Comparison of ENCODE assay signal across 36 cellular contexts in the genomic region with DNA sequence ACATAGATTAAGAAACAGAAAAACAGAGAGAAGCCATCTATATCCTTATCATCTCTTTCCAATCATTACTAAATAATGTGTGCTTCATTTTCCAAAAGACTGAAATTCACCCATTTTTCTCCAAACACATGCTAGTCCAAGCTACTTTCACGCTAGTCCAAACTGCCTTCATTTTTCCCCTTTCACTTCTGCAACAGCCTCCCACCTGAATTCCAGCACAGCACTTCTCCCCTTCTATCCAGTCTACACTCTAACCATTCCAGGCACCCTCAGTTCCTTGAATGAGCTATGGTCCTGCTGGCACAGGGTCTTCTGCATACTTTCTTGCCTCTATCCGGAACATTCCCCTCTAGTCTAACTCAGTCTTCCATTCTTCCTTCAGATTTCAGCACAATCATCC.
"Had no signal": no experiment of that assay in that cellular context is flagged by ENCODE, and none has a peak within 500 bp of the region (broad histone marks: within the 10 kb centered on the region; RNA-seq: fewer than 3 reads in every experiment).

No MANE protein-coding gene starts in this region.

- DNase-seq: Kasumi-1, MG63, MM.1S, MV-4-11, NCI-H1048, NCI-H1092, NCI-H1092 treated with DMSO at 0.1 percent for 48 hours, NCI-H1105, NCI-H1105 treated with DMSO at 0.1 percent for 48 hours, NCI-H1417, NCI-H1417 treated with DMSO at 0.1 percent for 48 hours, NCI-H1436, NCI-H1436 treated with DMSO at 0.1 percent for 48 hours, NCI-H146, NCI-H1694, NCI-H1694 treated with DMSO at 0.1 percent for 48 hours, NCI-H187, NCI-H187 treated with DMSO at 0.1 percent for 48 hours, NCI-H1930, NCI-H2029, NCI-H2029 treated with DMSO at 0.1 percent for 48 hours, NCI-H2081, NCI-H2081 treated with DMSO at 0.1 percent for 48 hours, NCI-H2107, NCI-H2171, NCI-H2171 treated with DMSO at 0.1 percent for 48 hours, NCI-H2227 treated with DMSO at 0.1 percent for 48 hours, NCI-H226, NCI-H345, NCI-H446, NCI-H446 treated with DMSO at 0.1 percent for 48 hours, NCI-H510A, NCI-H510A treated with DMSO at 0.1 percent for 48 hours, NCI-H524, NCI-H524 treated with DMSO at 0.1 percent for 48 hours, NCI-H526 had no signal

- H3K27me3 ChIP-seq: MG63 had no signal

- H3K36me3 ChIP-seq: MG63 had no signal

- H3K9me3 ChIP-seq: MG63 had no signal

- H3K4me3 ChIP-seq: MG63 had no signal
